Comparison of ENCODE assay signal across 13 cellular contexts in genomic region chr2:196241175-196241574, GRCh38.
A peak's percentile ranks its signal among the peaks of the same experiment; 100 is the strongest.
DNase-seq lines count a peak whose midpoint lies in the region; ATAC-seq and TF ChIP-seq lines count a peak whose summit lies in the region.
"Had no signal": no experiment of that assay in that cellular context is flagged by ENCODE, and none has a peak within 500 bp of the region (broad histone marks: within the 10 kb centered on the region; RNA-seq: fewer than 3 reads in every experiment).

No MANE protein-coding gene starts in this region.

- no peak overlapping the region for H4K5ac ChIP-seq in mesendoderm (ENCODE audit: low read length)

- no peaks in the 10 kb centered on the region for H4K20me1 ChIP-seq in MM.1S (ENCODE audit: insufficient read depth, low read length)

- peak overlapping the region; percentile 85 for H3K4me3 Mint-ChIP-seq in stimulated activated naive CD8-positive, alpha-beta T cell treated with anti-CD3 and anti-CD28 coated beads, Interleukin-15, Interleukin-2, amounts not matched to agents 100 ng/mL and 50 ng/mL, for 24 hours
- peak overlapping the region; percentile 81 for H3K4me3 Mint-ChIP-seq in activated CD8-positive, alpha-beta T cell treated with anti-CD3 and anti-CD28 coated beads for 36 hours
- H3K4me3 Mint-ChIP-seq: neural progenitor cell had no signal

- no peak overlapping the region for H3K4ac ChIP-seq in mesendoderm (ENCODE audit: low read depth, low read length)

- H3K4me2 ChIP-seq in MM.1S (ENCODE audit: low read depth, low read length) = no peak overlapping the region
- H3K4me2 ChIP-seq in mesendoderm (ENCODE audit: low read length) = no peak overlapping the region
- H3K4me2 ChIP-seq: neural progenitor cell had no signal

- no peak overlapping the region for H2AFZ ChIP-seq in MM.1S (ENCODE audit: low read length)
- H2AFZ ChIP-seq: neural progenitor cell had no signal

- H2BK120ac ChIP-seq in mesendoderm (ENCODE audit: low read depth, low read length) = no peak overlapping the region

- H3K79me2 ChIP-seq in MM.1S (ENCODE audit: low read length) (no peaks in the 10 kb centered on the region), mesendoderm (ENCODE audit: control insufficient read depth, insufficient read depth, low read length) (no peaks in the 10 kb centered on the region)

- H3K4me3 ChIP-seq in lower lobe of right lung (no peak overlapping the region), MM.1S (ENCODE audit: low read length) (no peak overlapping the region), mesendoderm (ENCODE audit: low read length) (no peak overlapping the region)
- H3K4me3 ChIP-seq: neural progenitor cell, thoracic aorta had no signal

- H4K8ac ChIP-seq in mesendoderm (ENCODE audit: low read depth, low read length) = no peak overlapping the region

- no peak overlapping the region for H3K9ac ChIP-seq in MM.1S (ENCODE audit: low read length)
- H3K9ac ChIP-seq in mesendoderm (ENCODE audit: low read length) = no peak overlapping the region
- H3K9ac ChIP-seq: neural progenitor cell had no signal

- no CpG with 5 or more reads among the region's 3 CpGs for WGBS in mesendoderm (ENCODE audit: extremely low coverage, insufficient coverage, low lambda C conversion rate)

- no peak overlapping the region for H2BK5ac ChIP-seq in mesendoderm (ENCODE audit: low read length)

- peak overlapping the region; percentile 100 for H3K27ac Mint-ChIP-seq in stimulated activated naive CD8-positive, alpha-beta T cell treated with anti-CD3 and anti-CD28 coated beads, Interleukin-15, Interleukin-2, amounts not matched to agents 100 ng/mL and 50 ng/mL, for 24 hours
- peak overlapping the region; percentile 100 for H3K27ac Mint-ChIP-seq in activated CD8-positive, alpha-beta T cell treated with anti-CD3 and anti-CD28 coated beads for 36 hours
- H3K27ac Mint-ChIP-seq: neural progenitor cell had no signal

- H3K9me3 Mint-ChIP-seq in stimulated activated naive CD8-positive, alpha-beta T cell treated with anti-CD3 and anti-CD28 coated beads, Interleukin-15, Interleukin-2, amounts not matched to agents 100 ng/mL and 50 ng/mL, for 24 hours = no peaks in the 10 kb centered on the region
- peaks cover 6% of the 10 kb centered on the region for H3K9me3 Mint-ChIP-seq in activated CD8-positive, alpha-beta T cell treated with anti-CD3 and anti-CD28 coated beads for 36 hours
- H3K9me3 Mint-ChIP-seq: neural progenitor cell had no signal

- H3K9me3 ChIP-seq in lower lobe of right lung (no peaks in the 10 kb centered on the region), MM.1S (replicated peaks; ENCODE audit: insufficient read depth, low read length) (no peaks in the 10 kb centered on the region)
- H3K9me3 ChIP-seq: thoracic aorta had no signal

- H3K36me3 Mint-ChIP-seq in stimulated activated naive CD8-positive, alpha-beta T cell treated with anti-CD3 and anti-CD28 coated beads, Interleukin-15, Interleukin-2, amounts not matched to agents 100 ng/mL and 50 ng/mL, for 24 hours (ENCODE audit: low read depth) = peaks cover 4% of the 10 kb centered on the region
- H3K36me3 Mint-ChIP-seq in activated CD8-positive, alpha-beta T cell treated with anti-CD3 and anti-CD28 coated beads for 36 hours (ENCODE audit: low read depth) = peaks cover 26% of the 10 kb centered on the region

- H3K27ac ChIP-seq in lower lobe of right lung (peak overlapping the region; percentile 89), MM.1S (ENCODE audit: low read length) (no peak overlapping the region), mesendoderm (ENCODE audit: low read depth, low read length) (no peak overlapping the region)
- H3K27ac ChIP-seq: neural progenitor cell had no signal

- POLR2A ChIA-PET in activated CD8-positive, alpha-beta T cell treated with anti-CD3 and anti-CD28 coated beads for 36 hours (lab: Charles Lee) = interaction anchor here (0.8 to 13.2 kb wide), 9 partner anchors 8 to 109 kb away, joined by 3 to 158 read pairs (median 5); partner anchors contain the start of gene STK17B

- no peak overlapping the region for H2BK15ac ChIP-seq in mesendoderm (replicated peaks; ENCODE audit: low read depth)

- no peak overlapping the region for H3K56ac ChIP-seq in mesendoderm (ENCODE audit: low read length)

- no peak for DNase-seq in stimulated activated naive CD8-positive, alpha-beta T cell treated with anti-CD3 and anti-CD28 coated beads, Interleukin-15, Interleukin-2, amounts not matched to agents 100 U/mL and 50 U/mL, for 24 hours
- peak; percentile 30 for DNase-seq in activated CD8-positive, alpha-beta T cell treated with anti-CD3 and anti-CD28 coated beads for 36 hours
- DNase-seq in lower lobe of right lung (no peak), ecto neural progenitor cell (ENCODE audit: low spot score) (no peak), middle frontal gyrus (ENCODE audit: extremely low spot score, low spot score) (no peak), MM.1S (no peak), mesendoderm (no peak)
- DNase-seq: AML-193; NCI-H1930; stimulated activated CD4-positive, alpha-beta T cell treated with anti-CD3 and anti-CD28 coated beads, Interleukin-1b, Interleukin-23, amount 100 ng/mL, for 48 hours had no signal

- ATAC-seq in stimulated activated naive CD8-positive, alpha-beta T cell treated with anti-CD3 and anti-CD28 coated beads, Interleukin-15, Interleukin-2, amounts not matched to agents 100 U/mL and 50 U/mL, for 24 hours = no peak
- no peak for ATAC-seq in activated CD8-positive, alpha-beta T cell treated with anti-CD3 and anti-CD28 coated beads for 36 hours
- ATAC-seq in lower lobe of right lung = no peak

- H3F3A ChIP-seq in MM.1S (ENCODE audit: insufficient read depth, low read length) = peaks cover 9% of the 10 kb centered on the region

- H3K79me1 ChIP-seq in mesendoderm (ENCODE audit: low read length) = no peaks in the 10 kb centered on the region

- no peak overlapping the region for H3K18ac ChIP-seq in mesendoderm (ENCODE audit: low read length)

- H3K4me1 ChIP-seq in lower lobe of right lung (peaks cover 38% of the 10 kb centered on the region), MM.1S (ENCODE audit: low read length) (peaks cover 37% of the 10 kb centered on the region), mesendoderm (ENCODE audit: control insufficient read depth, low read depth, low read length) (no peaks in the 10 kb centered on the region)
- H3K4me1 ChIP-seq: neural progenitor cell had no signal

- no peaks in the 10 kb centered on the region for H3K36me3 ChIP-seq in lower lobe of right lung
- no peaks in the 10 kb centered on the region for H3K36me3 ChIP-seq in MM.1S (replicated peaks; ENCODE audit: insufficient read depth, low read length)
- no peaks in the 10 kb centered on the region for H3K36me3 ChIP-seq in mesendoderm (ENCODE audit: control insufficient read depth, insufficient read depth, low read length)
- H3K36me3 ChIP-seq: neural progenitor cell, thoracic aorta had no signal

- no peak overlapping the region for H3K23ac ChIP-seq in mesendoderm (ENCODE audit: low read length)

- no peak overlapping the region for H2AK5ac ChIP-seq in mesendoderm (ENCODE audit: low read length)

- TF ChIP-seq CTCF in activated CD8-positive, alpha-beta T cell treated with anti-CD3 and anti-CD28 coated beads for 36 hours (IDR thresholded peaks at IDR 0.05) = peak; percentile 27
- TF ChIP-seq CTCF in lower lobe of right lung (IDR thresholded peaks at IDR 0.05) = no peak
- no peak for TF ChIP-seq CTCF in MM.1S (IDR thresholded peaks at IDR 0.05; ENCODE audit: low read length)

- H3K4me1 Mint-ChIP-seq in stimulated activated naive CD8-positive, alpha-beta T cell treated with anti-CD3 and anti-CD28 coated beads, Interleukin-15, Interleukin-2, amounts not matched to agents 100 ng/mL and 50 ng/mL, for 24 hours (ENCODE audit: low read depth) = peaks cover 98% of the 10 kb centered on the region
- peaks cover 72% of the 10 kb centered on the region for H3K4me1 Mint-ChIP-seq in activated CD8-positive, alpha-beta T cell treated with anti-CD3 and anti-CD28 coated beads for 36 hours (ENCODE audit: low read depth)
- H3K4me1 Mint-ChIP-seq: neural progenitor cell had no signal

- H3K27me3 Mint-ChIP-seq in stimulated activated naive CD8-positive, alpha-beta T cell treated with anti-CD3 and anti-CD28 coated beads, Interleukin-15, Interleukin-2, amounts not matched to agents 100 ng/mL and 50 ng/mL, for 24 hours = no peaks in the 10 kb centered on the region
- no peaks in the 10 kb centered on the region for H3K27me3 Mint-ChIP-seq in activated CD8-positive, alpha-beta T cell treated with anti-CD3 and anti-CD28 coated beads for 36 hours

- H3K27me3 ChIP-seq in lower lobe of right lung (ENCODE audit: low read depth) (no peaks in the 10 kb centered on the region), MM.1S (replicated peaks; ENCODE audit: insufficient read depth, low read length) (no peaks in the 10 kb centered on the region), mesendoderm (ENCODE audit: insufficient read depth, low read length, poor library complexity) (no peaks in the 10 kb centered on the region)
- H3K27me3 ChIP-seq: neural progenitor cell had no signal

- H3K9me2 ChIP-seq in MM.1S (replicated peaks; ENCODE audit: insufficient read depth, low read length) = no peaks in the 10 kb centered on the region

- intact Hi-C loops in activated CD8-positive, alpha-beta T cell treated with anti-CD3 and anti-CD28 coated beads for 36 hours (cut with micrococcal nuclease) = no loop called here
- intact Hi-C loops in lower lobe of right lung (cut with DNase I) = no loop called here

- CTCF ChIA-PET in activated CD8-positive, alpha-beta T cell treated with anti-CD3 and anti-CD28 coated beads for 36 hours (lab: Charles Lee) = interaction anchor here (0.9 to 5.4 kb wide), 10 partner anchors 11 to 96 kb away, joined by 3 to 35 read pairs (median 3); no protein-coding TSS in a partner anchor
